Comparison of ENCODE assay signal across 14 cellular contexts in the genomic region with DNA sequence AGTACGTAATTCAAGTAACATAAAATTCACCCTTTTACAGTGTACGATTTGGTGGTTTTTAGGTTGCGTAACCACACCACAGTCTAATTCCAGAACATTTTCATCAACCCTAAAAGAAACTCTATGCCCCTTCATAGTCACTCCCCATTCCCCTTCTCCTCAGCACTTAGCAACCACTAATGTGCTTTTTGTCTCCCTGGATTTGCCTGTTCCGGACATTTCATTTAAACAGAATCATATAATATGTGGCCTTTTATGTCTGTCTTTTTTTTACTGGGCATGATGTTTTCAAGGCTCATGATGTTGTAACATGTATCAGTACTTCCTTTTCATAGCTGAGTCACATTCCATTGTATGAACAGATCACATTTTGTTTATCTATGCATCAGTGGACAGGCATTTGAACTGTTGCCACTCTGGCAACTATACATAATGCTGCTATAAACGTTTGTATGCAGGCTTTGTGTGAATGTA. TPM values are rescaled to one million over a fixed set of nuclear protein-coding genes. Genes with fewer than 3 reads are reported as not detected.
DNase-seq lines count a peak whose midpoint lies in the region; ATAC-seq and TF ChIP-seq lines count a peak whose summit lies in the region.
"Had no signal": no experiment of that assay in that cellular context is flagged by ENCODE, and none has a peak within 500 bp of the region (broad histone marks: within the 10 kb centered on the region; RNA-seq: fewer than 3 reads in every experiment).

No MANE protein-coding gene starts in this region.

- H2AFZ ChIP-seq in IMR-90 (replicated peaks; ENCODE audit: low read length, poor library complexity) = peak overlapping the region; percentile 76

- ATAC-seq in IMR-90 (ENCODE audit: low read depth) = peak; percentile 80
- ATAC-seq: GM12878 had no signal

- CTCF ChIA-PET in AG04449 (lab: Yijun Ruan, JAX) = interaction anchor here (0.6 to 1.5 kb wide), 4 partner anchors 9 to 286 kb away, joined by 3 read pairs; no protein-coding TSS in a partner anchor
- CTCF ChIA-PET in IMR-90 (lab: Yijun Ruan, JAX) = no interaction called here

- peak overlapping the region; percentile 97 for H3K56ac ChIP-seq in IMR-90 (ENCODE audit: extremely low read depth, insufficient read depth, low read length)

- peak overlapping the region; percentile 94 for H3K18ac ChIP-seq in IMR-90 (ENCODE audit: low read depth, low read length)

- TF ChIP-seq RAD21 in IMR-90 (IDR thresholded peaks at IDR 0.05; ENCODE audit: low read length) = no peak

- TF ChIP-seq CTCF in AG04449 (IDR thresholded peaks at IDR 0.05; ENCODE audit: insufficient read depth, low read length, missing control alignments) (no peak), IMR-90 (conservative IDR thresholded peaks at IDR 0.05; ENCODE audit: low read depth, low read length) (no peak), thyroid gland (IDR thresholded peaks at IDR 0.05) (no peak), stomach (IDR thresholded peaks at IDR 0.05) (no peak)

- peak overlapping the region; percentile 66 for H3K14ac ChIP-seq in IMR-90 (replicated peaks; ENCODE audit: low read depth, low read length)

- H4K5ac ChIP-seq in IMR-90 (ENCODE audit: low read depth, low read length) = peak overlapping the region; percentile 60; the same call in 1 of the 2 replicates

- no peak overlapping the region; the same call in 1 of the 2 replicates for H3K9ac ChIP-seq in IMR-90 (ENCODE audit: low read depth, low read length)

- BruUV-seq in IMR-90 (replicated peaks; lab: Mats Ljungman, UMichigan) = no TSS peak

- H3K36me3 ChIP-seq in IMR-90 (ENCODE audit: control insufficient read depth, insufficient read depth, low read length) (peaks cover 28% of the 10 kb centered on the region), thyroid gland (peaks cover 5 to 8% of the 10 kb centered on the region in 2 donors), stomach (peaks cover 3 to 52% (median 10%) of the 10 kb centered on the region in 4 donors)
- H3K36me3 ChIP-seq: pancreas had no signal

- H2BK20ac ChIP-seq in IMR-90 (ENCODE audit: low read depth, low read length) = peak overlapping the region; percentile 97

- H3K27me3 ChIP-seq in IMR-90 (ENCODE audit: control insufficient read depth, insufficient read depth, low read length) (no peaks in the 10 kb centered on the region), thyroid gland (no peaks in the 10 kb centered on the region), stomach (no peaks in the 10 kb centered on the region)
- H3K27me3 ChIP-seq: pancreas had no signal

- H3K4me1 ChIP-seq in IMR-90 (ENCODE audit: control insufficient read depth, insufficient read depth, low read length) = peaks cover 18% of the 10 kb centered on the region
- peaks cover 0 to 4% of the 10 kb centered on the region in 2 donors for H3K4me1 ChIP-seq in thyroid gland
- H3K4me1 ChIP-seq in stomach = peaks cover 0 to 9% (median 0%) of the 10 kb centered on the region in 4 donors
- H3K4me1 ChIP-seq: pancreas had no signal

- H3K27ac ChIP-seq in IMR-90 (ENCODE audit: insufficient read depth, low read length) (peak overlapping the region; percentile 99), thyroid gland (no peak overlapping the region), stomach (peak overlapping the region in 1 of 5 donors; percentile 56)
- H3K27ac ChIP-seq: pancreas had no signal

- peak overlapping the region; percentile 84 for H3K23ac ChIP-seq in IMR-90 (ENCODE audit: low read depth, low read length)

- H3K79me1 ChIP-seq in IMR-90 (ENCODE audit: low read depth in 1 of 2, low read length in 2 of 2) = peaks cover 7 to 24% of the 10 kb centered on the region in 2 experiments; a peak in 3 of 4 replicates

- H3K4me3 ChIP-seq in AG04449 (ENCODE audit: low read depth, low read length) = no peak overlapping the region
- H3K4me3 ChIP-seq in IMR-90 (ENCODE audit: insufficient read depth, low read depth, low read length) = no peak overlapping the region
- no peak overlapping the region for H3K4me3 ChIP-seq in thyroid gland (replicated peaks in 1 of 3)
- H3K4me3 ChIP-seq in stomach = no peak overlapping the region
- H3K4me3 ChIP-seq: GM12878, pancreas had no signal

- POLR2A ChIA-PET in AG04449 (lab: Yijun Ruan, JAX) = no interaction called here
- POLR2A ChIA-PET in IMR-90 (lab: Charles Lee; ENCODE audit: unreplicated experiment) = interaction anchor here (0.7 kb wide), 1 partner anchor 17 kb away, joined by 3 read pairs; no protein-coding TSS in a partner anchor

- dilution Hi-C loops in IMR-90 (cut with HindIII; ENCODE audit: low sequenced_read_pairs, unreplicated experiment) = no loop called here

- peak overlapping the region; percentile 98 for H2BK120ac ChIP-seq in IMR-90 (ENCODE audit: low read depth, low read length)

- H4K20me1 ChIP-seq in IMR-90 (ENCODE audit: insufficient read depth, low read length) = no peaks in the 10 kb centered on the region; the same call in 1 of the 2 replicates

- peaks cover 9% of the 10 kb centered on the region for H3K9me3 ChIP-seq in IMR-90 (ENCODE audit: control insufficient read depth, insufficient read depth, low read length)
- no peaks in the 10 kb centered on the region for H3K9me3 ChIP-seq in thyroid gland
- peaks cover 7 to 29% (median 18%) of the 10 kb centered on the region in 4 donors for H3K9me3 ChIP-seq in stomach
- H3K9me3 ChIP-seq: pancreas had no signal

- intact Hi-C loops in IMR-90 (cut with micrococcal nuclease) (loop anchor here (2.0 to 5.0 kb wide), 4 partner anchors 48 to 229 kb away; a partner anchor contains a TSS), thyroid gland (cut with DNase I) (no loop called here), stomach (cut with DNase I; ENCODE audit: low total_unique reads) (no loop called here)

- no peak overlapping the region for H2AK9ac ChIP-seq in IMR-90 (replicated peaks; ENCODE audit: low read depth, low read length, poor library complexity)

- H3K4me2 ChIP-seq in IMR-90 (ENCODE audit: low read depth, low read length) = peak overlapping the region; percentile 80; the same call in 1 of the 2 replicates

- peak overlapping the region; percentile 71; the same call in 1 of the 3 replicates for H2BK15ac ChIP-seq in IMR-90 (ENCODE audit: low read depth, low read length)

- DNase-seq in AG04449 (ENCODE audit: low read depth, low spot score) (peak; percentile 24), IMR-90 (peak; percentile 98), T1000 (lab: John Stamatoyannopoulos, UW) (peak; percentile 28), foreskin melanocyte (peak; percentile 73), thyroid gland (no peak), NCI-H1092 treated with DMSO at 0.1 percent for 48 hours (lab: John Stamatoyannopoulos, UW) (no peak), globus pallidus (ENCODE audit: low spot score) (no peak), stomach (no peak)
- DNase-seq: CD4-positive, CD25-positive, alpha-beta regulatory T cell; effector CD8-positive, alpha-beta T cell; kidney; NCI-H774; pancreas had no signal

- H3K9me1 ChIP-seq in IMR-90 (ENCODE audit: insufficient read depth, low read length) = peaks cover 12% of the 10 kb centered on the region; the same call in 1 of the 2 replicates

- no peak for TF ChIP-seq EP300 in stomach (IDR thresholded peaks at IDR 0.05)

- no CpG with 5 or more reads among the region's 5 CpGs for WGBS in IMR-90 (ENCODE audit: extremely low coverage in 2 of 2, insufficient read length in 1 of 2), 2 experiments
- 72 to 90% methylated on average over 5 of the region's 5 CpGs for WGBS in thyroid gland, 2 donors
- WGBS in stomach, 5 donors = 49 to 78% (median 69%) methylated on average over 5 of the region's 5 CpGs

- in situ Hi-C loops in IMR-90 (cut with MboI; ENCODE audit: low sequenced_read_pairs) = no loop called here

- no peak overlapping the region for H2AK5ac ChIP-seq in IMR-90 (ENCODE audit: low read depth, low read length)

- H4K8ac ChIP-seq in IMR-90 (ENCODE audit: low read depth in 2 of 2, low read length in 2 of 2) = peak overlapping the region; percentile 26 to 95

- peak overlapping the region; percentile 99 for H2BK5ac ChIP-seq in IMR-90 (ENCODE audit: low read depth, low read length, poor library complexity, severe bottlenecking)

- peak overlapping the region; percentile 97 for H3K4ac ChIP-seq in IMR-90 (ENCODE audit: low read depth, low read length)

- peak overlapping the region; percentile 94 for H4K91ac ChIP-seq in IMR-90 (ENCODE audit: insufficient read depth, low read depth, low read length)

- TF ChIP-seq POLR2A in IMR-90 (IDR thresholded peaks at IDR 0.05; ENCODE audit: low read depth, low read length) (no peak), thyroid gland (IDR thresholded peaks at IDR 0.05) (no peak), stomach (IDR thresholded peaks at IDR 0.05) (no peak)

TF ChIP-seq in IMR-90, 13 proteins besides CTCF, POLR2A, EP300 and RAD21:
- TF ChIP-seq CEBPB (IDR thresholded peaks at IDR 0.05; ENCODE audit: low read depth, low read length) = peak; percentile 98
- peak; percentile 58 for TF ChIP-seq BHLHE40 (IDR thresholded peaks at IDR 0.05; ENCODE audit: low read depth, low read length)
- TF ChIP-seq, protein P1, sequence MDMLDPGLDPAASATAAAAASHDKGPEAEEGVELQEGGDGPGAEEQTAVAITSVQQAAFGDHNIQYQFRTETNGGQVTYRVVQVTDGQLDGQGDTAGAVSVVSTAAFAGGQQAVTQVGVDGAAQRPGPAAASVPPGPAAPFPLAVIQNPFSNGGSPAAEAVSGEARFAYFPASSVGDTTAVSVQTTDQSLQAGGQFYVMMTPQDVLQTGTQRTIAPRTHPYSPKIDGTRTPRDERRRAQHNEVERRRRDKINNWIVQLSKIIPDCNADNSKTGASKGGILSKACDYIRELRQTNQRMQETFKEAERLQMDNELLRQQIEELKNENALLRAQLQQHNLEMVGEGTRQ (IDR thresholded peaks at IDR 0.05; ENCODE audit: low read depth, low read length) = no peak
- TF ChIP-seq CHD1 (IDR thresholded peaks at IDR 0.05; ENCODE audit: low read depth, low read length) = no peak
- TF ChIP-seq FOS (IDR thresholded peaks at IDR 0.05; ENCODE audit: low read depth, low read length) = peak; percentile 86

RNA-seq across cellular contexts. Expression of a gene that starts 20.8 kb away (rescaled TPM):
- total RNA-seq in IMR-90 (2012; rRNA removed) (4.1 and 4.2 TPM in 2 replicates), thyroid gland (10 to 100 TPM; 24.0 to 35.1 (median 31.5) TPM), stomach (100 to 1,000 TPM in 1 of 5 donors, 10 to 100 TPM in 4; 24.6 to 111 (median 39.1) TPM)
- polyA plus RNA-seq in IMR-90 (2012; rRNA removed) (9.5 and 10.0 TPM in 2 replicates), stomach (10 to 100 TPM in 1 of 3 donors, 1 to 10 TPM in 2; 7.2 to 19.7 (median 7.7) TPM)
- polyA plus RNA-seq in IMR-90 (2012; cell fraction: cytosol; rRNA removed) = 3.6 and 7.2 TPM in 2 replicates
- polyA plus RNA-seq in IMR-90 (2012; cell fraction: nucleus; rRNA removed; ENCODE audit: low replicate concordance) = 69.7 and 96.2 TPM in 2 replicates

Comparison
In these comparisons a context has a peak if more than half of its experiments do, and no peak if none do; other contexts are left out.
1. DNase-seq: peak in AG04449 (single experiment), IMR-90 (single experiment), T1000 (single experiment) and foreskin melanocyte (single experiment); none in thyroid gland (0 of 2), NCI-H1092 treated with DMSO at 0.1 percent for 48 hours (single experiment), globus pallidus (single experiment) and stomach (single experiment).